In genomic region chr3:183447206-183448001, GRCh38 we compare ENCODE assay signal across 7 cellular contexts. TPM values are rescaled to one million over a fixed set of nuclear protein-coding genes. Genes with fewer than 3 reads are reported as not detected.
DNase-seq lines count a peak whose midpoint lies in the region; ATAC-seq, FAIRE-seq and TF ChIP-seq lines count a peak whose summit lies in the region.

No MANE protein-coding gene starts in this region.

- peaks cover 17% of the 10 kb centered on the region for H3K4me1 Mint-ChIP-seq in WTC11

- peaks cover 24% of the 10 kb centered on the region for H3K9me3 Mint-ChIP-seq in WTC11

- TF ChIP-seq CTCF in WTC11 (IDR thresholded peaks at IDR 0.05), result no peak

- peak overlapping the region; percentile 91 for H3K27ac Mint-ChIP-seq in WTC11

- no peaks in the 10 kb centered on the region for H3K27me3 Mint-ChIP-seq in WTC11 (ENCODE audit: low read depth)

- POLR2A ChIA-PET in WTC11 (lab: Charles Lee), result interaction anchor here (0.6 to 1.3 kb wide), 2 partner anchors 19 to 261 kb away, joined by 3 read pairs; partner anchors contain the start of gene MCF2L2

- peak; percentile 83 for FAIRE-seq in GM18507 (lab: Jason Lieb, UNC)

- peak; percentile 61 for DNase-seq in GM18507 (ENCODE audit: extremely low spot score, insufficient read length, low read depth)
- DNase-seq in NCI-H2227 treated with DMSO at 0.1 percent for 48 hours (lab: John Stamatoyannopoulos, UW), result peak; percentile 95
- peak; percentile 95 for DNase-seq in WTC11 (ENCODE audit: low spot score)
- DNase-seq in central memory CD4-positive, alpha-beta T cell, result peak; percentile 59
- peak; percentile 75 for DNase-seq in iris pigment epithelial cell (ENCODE audit: low read depth)
- peak; percentile 58 for DNase-seq in smooth muscle cell of the brain vasculature (ENCODE audit: low read depth, low spot score)

- CTCF ChIA-PET in WTC11 (lab: Charles Lee), result interaction anchor here (1.3 kb wide), 1 partner anchor 32 kb away, joined by 6 read pairs; no protein-coding TSS in a partner anchor

- peaks cover 28% of the 10 kb centered on the region for H3K36me3 Mint-ChIP-seq in WTC11

- peak overlapping the region; percentile 99 for H3K4me3 Mint-ChIP-seq in WTC11

- peak; percentile 76 for ATAC-seq in HG03103 (IDR thresholded peaks at IDR 0.05; ENCODE audit: low read depth, unreplicated experiment)
- ATAC-seq in WTC11, result peak; percentile 97

TF ChIP-seq in WTC11, 78 proteins besides CTCF, POLR2A, EP300 and RAD21 (continues in another document):
- TF ChIP-seq, protein P1, sequence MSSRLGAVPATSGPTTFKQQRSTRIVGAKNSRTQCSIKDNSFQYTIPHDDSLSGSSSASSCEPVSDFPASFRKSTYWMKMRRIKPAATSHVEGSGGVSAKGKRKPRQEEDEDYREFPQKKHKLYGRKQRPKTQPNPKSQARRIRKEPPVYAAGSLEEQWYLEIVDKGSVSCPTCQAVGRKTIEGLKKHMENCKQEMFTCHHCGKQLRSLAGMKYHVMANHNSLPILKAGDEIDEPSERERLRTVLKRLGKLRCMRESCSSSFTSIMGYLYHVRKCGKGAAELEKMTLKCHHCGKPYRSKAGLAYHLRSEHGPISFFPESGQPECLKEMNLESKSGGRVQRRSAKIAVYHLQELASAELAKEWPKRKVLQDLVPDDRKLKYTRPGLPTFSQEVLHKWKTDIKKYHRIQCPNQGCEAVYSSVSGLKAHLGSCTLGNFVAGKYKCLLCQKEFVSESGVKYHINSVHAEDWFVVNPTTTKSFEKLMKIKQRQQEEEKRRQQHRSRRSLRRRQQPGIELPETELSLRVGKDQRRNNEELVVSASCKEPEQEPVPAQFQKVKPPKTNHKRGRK (CRISPR knock-in tag; IDR thresholded peaks at IDR 0.05; ENCODE audit: borderline replicate concordance), result 0 out of 2 replicates have a peak, but pooled peaks have one; percentile 29
- no peak for TF ChIP-seq SMAD4 (CRISPR knock-in tag; IDR thresholded peaks at IDR 0.05)
- TF ChIP-seq ZNF281 (CRISPR knock-in tag; IDR thresholded peaks at IDR 0.05), result peak; percentile 26; the same call in 1 of the 2 replicates
- TF ChIP-seq PRDM15 (CRISPR knock-in tag; IDR thresholded peaks at IDR 0.05), result 0 out of 2 replicates have a peak, but pooled peaks have one; percentile 16
- no peak for TF ChIP-seq NR2C2 (CRISPR knock-in tag; IDR thresholded peaks at IDR 0.05)
- TF ChIP-seq NR1H2 (CRISPR knock-in tag; IDR thresholded peaks at IDR 0.05), result no peak
- peak; percentile 24; the same call in 1 of the 2 replicates for TF ChIP-seq USF2 (CRISPR knock-in tag; IDR thresholded peaks at IDR 0.05)
- TF ChIP-seq GABPB1 (CRISPR knock-in tag; IDR thresholded peaks at IDR 0.05), result peak; percentile 34; the same call in 1 of the 2 replicates
- TF ChIP-seq HMGXB4 (CRISPR knock-in tag; IDR thresholded peaks at IDR 0.05), result peak; percentile 58; the same call in 1 of the 2 replicates
- TF ChIP-seq ZNF263 (CRISPR knock-in tag; IDR thresholded peaks at IDR 0.05; ENCODE audit: low read depth), result no peak
- TF ChIP-seq RELA (CRISPR knock-in tag; IDR thresholded peaks at IDR 0.05; ENCODE audit: borderline replicate concordance), result no peak
- no peak for TF ChIP-seq GTF2I (CRISPR knock-in tag; conservative IDR thresholded peaks at IDR 0.05)
- no peak; the same call in 1 of the 2 replicates for TF ChIP-seq ETV6 (CRISPR knock-in tag; IDR thresholded peaks at IDR 0.05)
- no peak for TF ChIP-seq ZSCAN18 (CRISPR knock-in tag; IDR thresholded peaks at IDR 0.05)

RNA-seq across cellular contexts. Expression of gene MCF2L2, which starts 19.0 kb away (rescaled TPM):
- 7.3 to 9.0 TPM (median 7.5 TPM) in 3 replicates for total RNA-seq in WTC11 (2021)

Comparison
In these comparisons a context has a peak if more than half of its experiments do, and no peak if none do; other contexts are left out.
1. Peak in every context shown above with its lines: DNase-seq and ATAC-seq.